In the genomic region with DNA sequence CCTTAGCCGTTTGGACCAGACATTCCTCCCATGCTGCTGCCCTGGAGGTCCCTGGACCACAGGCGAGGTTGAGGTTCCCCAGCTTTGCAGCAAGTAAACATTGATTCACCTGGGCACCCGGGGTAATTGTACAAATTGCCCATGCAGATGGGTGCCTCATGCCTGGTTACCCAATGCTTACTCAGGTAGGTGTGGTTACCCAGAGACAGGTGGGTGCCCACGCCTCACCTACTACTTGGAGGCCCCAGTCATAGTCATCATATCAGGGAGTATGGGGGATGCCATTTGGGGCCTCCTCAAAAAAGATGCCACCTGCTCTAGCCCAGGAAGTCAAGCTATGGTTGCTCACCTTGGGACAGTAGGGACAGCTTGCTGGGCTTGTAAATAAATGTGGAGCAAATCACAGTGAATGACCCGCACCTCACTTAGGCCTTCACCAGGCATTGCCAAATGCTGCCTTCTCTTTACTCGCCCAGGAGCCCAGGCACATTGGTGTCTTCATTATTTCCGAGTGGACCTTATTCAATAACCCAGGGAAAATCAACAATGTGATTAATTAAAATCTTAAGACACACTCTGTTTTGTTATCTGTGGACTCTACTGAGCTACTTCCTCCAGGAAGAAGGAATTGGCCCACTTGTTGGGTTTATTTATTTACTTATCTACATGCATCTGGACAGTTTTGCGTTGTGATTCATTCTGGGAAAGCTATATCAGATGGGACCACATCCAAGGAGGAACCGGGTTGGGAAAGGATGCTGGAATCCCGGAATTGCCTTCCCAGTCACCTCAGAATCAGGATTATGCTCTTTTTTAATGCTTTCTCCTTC, we compare ENCODE assay signal across 1 cellular context.
TF ChIP-seq lines count a peak whose summit lies in the region.

No MANE protein-coding gene starts in this region.

TF ChIP-seq in HCT116, 20 proteins besides CTCF, POLR2A, EP300 and RAD21 (continued from another document):
- TF ChIP-seq REST (IDR thresholded peaks at IDR 0.05; ENCODE audit: low read depth) = no peak
- TF ChIP-seq CEBPB (IDR thresholded peaks at IDR 0.05; ENCODE audit: low read depth) = peak; percentile 65; the same call in 1 of the 2 replicates
- no peak for TF ChIP-seq POLR2AphosphoS5 (IDR thresholded peaks at IDR 0.05; ENCODE audit: low read depth, low read length)
- TF ChIP-seq ZFX (IDR thresholded peaks at IDR 0.05) = no peak; the same call in 1 of the 2 replicates
- no peak for TF ChIP-seq CBX3 (IDR thresholded peaks at IDR 0.05; ENCODE audit: low read depth)
- TF ChIP-seq EZH2phosphoT487 (IDR thresholded peaks at IDR 0.05; ENCODE audit: borderline replicate concordance) = no peak
- TF ChIP-seq, protein P1, sequence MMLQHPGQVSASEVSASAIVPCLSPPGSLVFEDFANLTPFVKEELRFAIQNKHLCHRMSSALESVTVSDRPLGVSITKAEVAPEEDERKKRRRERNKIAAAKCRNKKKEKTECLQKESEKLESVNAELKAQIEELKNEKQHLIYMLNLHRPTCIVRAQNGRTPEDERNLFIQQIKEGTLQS (IDR thresholded peaks at IDR 0.05) = no peak
- peak; percentile 82 for TF ChIP-seq SP1 (IDR thresholded peaks at IDR 0.05; ENCODE audit: low read depth)
- no peak for TF ChIP-seq EGR1 (IDR thresholded peaks at IDR 0.05; ENCODE audit: low read depth)
- TF ChIP-seq ZNF274 (IDR thresholded peaks at IDR 0.05; ENCODE audit: low read depth, low read length) = no peak
- TF ChIP-seq SRF (IDR thresholded peaks at IDR 0.05; ENCODE audit: low read depth) = no peak; the same call in 1 of the 2 replicates
- TF ChIP-seq ELF1 (IDR thresholded peaks at IDR 0.05; ENCODE audit: borderline replicate concordance, low read depth) = no peak
- TF ChIP-seq EZH2 (IDR thresholded peaks at IDR 0.05) = no peak
- no peak; the same call in 1 of the 2 replicates for TF ChIP-seq FOSL1 (IDR thresholded peaks at IDR 0.05; ENCODE audit: low read depth)
- no peak for TF ChIP-seq TCF7L2 (IDR thresholded peaks at IDR 0.05; ENCODE audit: borderline replicate concordance, extremely low read depth, insufficient read depth, insufficient read length)
- TF ChIP-seq, protein P2, sequence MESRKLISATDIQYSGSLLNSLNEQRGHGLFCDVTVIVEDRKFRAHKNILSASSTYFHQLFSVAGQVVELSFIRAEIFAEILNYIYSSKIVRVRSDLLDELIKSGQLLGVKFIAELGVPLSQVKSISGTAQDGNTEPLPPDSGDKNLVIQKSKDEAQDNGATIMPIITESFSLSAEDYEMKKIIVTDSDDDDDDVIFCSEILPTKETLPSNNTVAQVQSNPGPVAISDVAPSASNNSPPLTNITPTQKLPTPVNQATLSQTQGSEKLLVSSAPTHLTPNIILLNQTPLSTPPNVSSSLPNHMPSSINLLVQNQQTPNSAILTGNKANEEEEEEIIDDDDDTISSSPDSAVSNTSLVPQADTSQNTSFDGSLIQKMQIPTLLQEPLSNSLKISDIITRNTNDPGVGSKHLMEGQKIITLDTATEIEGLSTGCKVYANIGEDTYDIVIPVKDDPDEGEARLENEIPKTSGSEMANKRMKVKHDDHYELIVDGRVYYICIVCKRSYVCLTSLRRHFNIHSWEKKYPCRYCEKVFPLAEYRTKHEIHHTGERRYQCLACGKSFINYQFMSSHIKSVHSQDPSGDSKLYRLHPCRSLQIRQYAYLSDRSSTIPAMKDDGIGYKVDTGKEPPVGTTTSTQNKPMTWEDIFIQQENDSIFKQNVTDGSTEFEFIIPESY (IDR thresholded peaks at IDR 0.05; ENCODE audit: extremely low read depth, insufficient replicate concordance, low read length) = peak; percentile 6
- TF ChIP-seq JUND (IDR thresholded peaks at IDR 0.05) = peak; percentile 68
- no peak; the same call in 1 of the 2 replicates for TF ChIP-seq SIN3A (IDR thresholded peaks at IDR 0.05; ENCODE audit: low read depth)
